Comparison of ENCODE assay signal across 8 cellular contexts in genomic region chr7:1920266-1920681, GRCh38.
A peak's percentile ranks its signal among the peaks of the same experiment; 100 is the strongest.
DNase-seq lines count a peak whose midpoint lies in the region; ATAC-seq lines count a peak whose summit lies in the region.

No MANE protein-coding gene starts in this region.

- peak; percentile 63 for DNase-seq in NAMALWA (ENCODE audit: low spot score)
- peak; percentile 51 for DNase-seq in activated naive CD4-positive, alpha-beta T cell treated with anti-CD3 and anti-CD28 coated beads, Interleukin-2, amount 50 U/mL, for 16 hours
- DNase-seq in stimulated activated CD8-positive, alpha-beta memory T cell treated with anti-CD3 and anti-CD28 coated beads, Interleukin-12 subunit alpha, Interleukin-12 subunit beta, amount 100 ng/mL, for 1 hour (ENCODE audit: low read depth), result peak; percentile 25
- DNase-seq in GM03348 (ENCODE audit: low spot score), result no peak
- DNase-seq in kidney glomerular epithelial cell (lab: John Stamatoyannopoulos, UW), result no peak
- DNase-seq in RPMI8226, result no peak

- ATAC-seq in GM19324 (IDR thresholded peaks at IDR 0.05; ENCODE audit: low FRiP score, unreplicated experiment), result peak; percentile 37
- ATAC-seq in HG03139 (IDR thresholded peaks at IDR 0.05; ENCODE audit: unreplicated experiment), result no peak

Comparison
In these comparisons a context has a peak if more than half of its experiments do, and no peak if none do; other contexts are left out.
1. DNase-seq: peak in NAMALWA (single experiment), activated naive CD4-positive, alpha-beta T cell treated with anti-CD3 and anti-CD28 coated beads, Interleukin-2, amount 50 U/mL, for 16 hours (single experiment) and stimulated activated CD8-positive, alpha-beta memory T cell treated with anti-CD3 and anti-CD28 coated beads, Interleukin-12 subunit alpha, Interleukin-12 subunit beta, amount 100 ng/mL, for 1 hour (single experiment); none in GM03348 (single experiment), kidney glomerular epithelial cell (single experiment) and RPMI8226 (single experiment).